12 cellular contexts compared by ENCODE assay signal in genomic region chr5:55599148-55600050, GRCh38.
DNase-seq lines count a peak whose midpoint lies in the region; ATAC-seq and TF ChIP-seq lines count a peak whose summit lies in the region.
"Had no signal": no experiment of that assay in that cellular context is flagged by ENCODE, and none has a peak within 500 bp of the region (broad histone marks: within the 10 kb centered on the region; RNA-seq: fewer than 3 reads in every experiment).

No MANE protein-coding gene starts in this region.

- no peaks in the 10 kb centered on the region for H3K27me3 Mint-ChIP-seq in naive thymus-derived CD4-positive, alpha-beta T cell
- H3K27me3 Mint-ChIP-seq in Calu3 (ENCODE audit: unreplicated experiment): no peaks in the 10 kb centered on the region
- peaks cover 2% of the 10 kb centered on the region for H3K27me3 Mint-ChIP-seq in GM23338 (ENCODE audit: insufficient read depth, low read depth, poor library complexity)

- H3K27me3 ChIP-seq in left ventricle myocardium inferior (ENCODE audit: low read depth) (no peaks in the 10 kb centered on the region), duodenal mucosa (ENCODE audit: control insufficient read depth in 1 of 2, insufficient read depth in 2 of 2, low read length in 2 of 2) (no peaks in the 10 kb centered on the region), GM23338 (ENCODE audit: insufficient read depth) (no peaks in the 10 kb centered on the region)
- H3K27me3 ChIP-seq in naive thymus-derived CD4-positive, alpha-beta T cell (ENCODE audit: control insufficient read depth in 2 of 2, insufficient read depth in 2 of 2, low read length in 2 of 2): no peaks in the 10 kb centered on the region

- H3K79me2 ChIP-seq in GM23338 (replicated peaks; ENCODE audit: insufficient read depth): no peaks in the 10 kb centered on the region

- ATAC-seq in left cardiac atrium (no peak), GM23338 (no peak), HG02642 (IDR thresholded peaks at IDR 0.05; ENCODE audit: poor library complexity, unreplicated experiment) (no peak)
- ATAC-seq in naive thymus-derived CD4-positive, alpha-beta T cell: no peak

- H3K4me2 ChIP-seq in GM23338: no peak overlapping the region

- intact Hi-C loops in left ventricle myocardium inferior (cut with micrococcal nuclease): loop anchor here (10.0 kb wide), 1 partner anchor 75 kb away; no protein-coding TSS in a partner anchor
- intact Hi-C loops in left cardiac atrium (cut with DNase I): loop anchor here in 1 of 2 donors (5.0 to 10.0 kb wide), 2 partner anchors 67 to 85 kb away; partner anchors contain the start of gene PLPP1
- intact Hi-C loops in naive thymus-derived CD4-positive, alpha-beta T cell (cut with micrococcal nuclease): loop anchor here (1.0 to 5.0 kb wide), 3 partner anchors 9 to 292 kb away; partner anchors contain the start of genes PLPP1 (in 2 of the 2), DHX29 (in 1 of the 2) and MTREX (in 1 of the 2)
- intact Hi-C loops in Calu3 (cut with micrococcal nuclease; ENCODE audit: unreplicated experiment): no loop called here

- H2AFZ ChIP-seq in GM23338: no peak overlapping the region

- 87% methylated on average over 8 of the region's 8 CpGs for WGBS in urinary bladder

- POLR2A ChIA-PET in naive thymus-derived CD4-positive, alpha-beta T cell (lab: Charles Lee): no interaction called here

- H3K4me1 ChIP-seq in left ventricle myocardium inferior (peaks cover 77% of the 10 kb centered on the region), duodenal mucosa (ENCODE audit: control insufficient read depth in 1 of 2, insufficient read depth in 2 of 2, low read length in 2 of 2) (peaks cover 22 to 30% of the 10 kb centered on the region in 2 donors), urinary bladder (ENCODE audit: insufficient read depth) (no peaks in the 10 kb centered on the region), GM23338 (ENCODE audit: insufficient read depth) (peaks cover 27% of the 10 kb centered on the region)
- peaks cover 0 to 21% of the 10 kb centered on the region in 2 donors for H3K4me1 ChIP-seq in naive thymus-derived CD4-positive, alpha-beta T cell (ENCODE audit: control insufficient read depth in 2 of 2, insufficient read depth in 2 of 2, low read length in 2 of 2)

- peaks cover 0 to 2% (median 0%) of the 10 kb centered on the region in 11 donors for H3K9me3 Mint-ChIP-seq in naive thymus-derived CD4-positive, alpha-beta T cell
- peaks cover 2% of the 10 kb centered on the region for H3K9me3 Mint-ChIP-seq in Calu3 (ENCODE audit: low read depth, unreplicated experiment)
- no peaks in the 10 kb centered on the region for H3K9me3 Mint-ChIP-seq in GM23338
- H3K9me3 Mint-ChIP-seq: central memory CD8-positive, alpha-beta T cell had no signal

- peaks cover 6% of the 10 kb centered on the region; the same call in 1 of the 2 replicates for H3K9me2 ChIP-seq in GM23338 (ENCODE audit: insufficient read depth)

- H3K36me3 ChIP-seq in left ventricle myocardium inferior (no peaks in the 10 kb centered on the region), duodenal mucosa (ENCODE audit: control insufficient read depth in 1 of 2, insufficient read depth in 2 of 2, low read length in 2 of 2) (no peaks in the 10 kb centered on the region), urinary bladder (ENCODE audit: insufficient read depth) (no peaks in the 10 kb centered on the region), GM23338 (ENCODE audit: insufficient read depth) (no peaks in the 10 kb centered on the region)
- H3K36me3 ChIP-seq in naive thymus-derived CD4-positive, alpha-beta T cell (ENCODE audit: control insufficient read depth in 2 of 3, insufficient read depth in 3 of 3, low read length in 3 of 3): no peaks in the 10 kb centered on the region

- H3K4me1 Mint-ChIP-seq in naive thymus-derived CD4-positive, alpha-beta T cell: peaks cover 8 to 47% (median 29%) of the 10 kb centered on the region in 7 donors
- H3K4me1 Mint-ChIP-seq in Calu3 (ENCODE audit: low read depth, unreplicated experiment) (peaks cover 58% of the 10 kb centered on the region), GM23338 (peaks cover 32% of the 10 kb centered on the region)

- peak overlapping the region in 6 of 10 donors; percentile 20 to 80 (median 62) for H3K4me3 Mint-ChIP-seq in naive thymus-derived CD4-positive, alpha-beta T cell
- H3K4me3 Mint-ChIP-seq in Calu3 (ENCODE audit: low read depth, unreplicated experiment) (no peak overlapping the region), GM23338 (no peak overlapping the region)
- H3K4me3 Mint-ChIP-seq: central memory CD8-positive, alpha-beta T cell had no signal

- TF ChIP-seq CTCF in left ventricle myocardium inferior (IDR thresholded peaks at IDR 0.05; ENCODE audit: borderline replicate concordance) (no peak), Calu3 (IDR thresholded peaks at IDR 0.05; ENCODE audit: unreplicated experiment) (no peak), GM23338 (conservative IDR thresholded peaks at IDR 0.05; ENCODE audit: low read depth in 2 of 2) (no peak)

- no peaks in the 10 kb centered on the region for H3F3A ChIP-seq in GM23338 (replicated peaks; ENCODE audit: low read depth)

- H4K20me1 ChIP-seq in GM23338 (replicated peaks; ENCODE audit: insufficient read depth): no peaks in the 10 kb centered on the region

- BruUV-seq in Calu3 (replicated peaks; lab: Mats Ljungman, UMichigan): no TSS peak

- no peaks in the 10 kb centered on the region for H3K9me3 ChIP-seq in left ventricle myocardium inferior (replicated peaks)
- no peaks in the 10 kb centered on the region for H3K9me3 ChIP-seq in duodenal mucosa (ENCODE audit: control insufficient read depth in 1 of 2, low read length in 2 of 2)
- no peaks in the 10 kb centered on the region for H3K9me3 ChIP-seq in naive thymus-derived CD4-positive, alpha-beta T cell (ENCODE audit: control insufficient read depth in 2 of 3, low read length in 3 of 3)

- H3K9ac ChIP-seq in duodenal mucosa (ENCODE audit: low read depth in 1 of 2, low read length in 2 of 2): no peak overlapping the region

- DNase-seq in left ventricle myocardium inferior: no peak
- no peak for DNase-seq in left cardiac atrium
- no peak for DNase-seq in naive thymus-derived CD4-positive, alpha-beta T cell
- DNase-seq in Calu3: no peak
- DNase-seq in GM23338 (ENCODE audit: low spot score): no peak
- DNase-seq: activated T-cell treated with anti-CD3 and anti-CD28 coated beads, Interleukin-2, amount 50 U/mL, for 1 hour; GF-D8; MV-4-11 had no signal

- peaks cover 0 to 7% (median 3%) of the 10 kb centered on the region in 5 donors for H3K36me3 Mint-ChIP-seq in naive thymus-derived CD4-positive, alpha-beta T cell
- H3K36me3 Mint-ChIP-seq in Calu3 (ENCODE audit: insufficient read depth, unreplicated experiment) (no peaks in the 10 kb centered on the region), GM23338 (ENCODE audit: low read depth) (no peaks in the 10 kb centered on the region)

- H3K4me3 ChIP-seq in left ventricle myocardium inferior (peak overlapping the region; percentile 59), duodenal mucosa (ENCODE audit: low read depth in 1 of 2, low read length in 2 of 2) (no peak overlapping the region), urinary bladder (ENCODE audit: low read depth, low read length) (no peak overlapping the region), GM23338 (no peak overlapping the region)
- H3K4me3 ChIP-seq in naive thymus-derived CD4-positive, alpha-beta T cell (ENCODE audit: low read length): no peak overlapping the region

- H3K27ac Mint-ChIP-seq in naive thymus-derived CD4-positive, alpha-beta T cell: peak overlapping the region in 6 of 9 donors; percentile 58 to 81 (median 73)
- H3K27ac Mint-ChIP-seq in Calu3 (ENCODE audit: unreplicated experiment): no peak overlapping the region
- no peak overlapping the region for H3K27ac Mint-ChIP-seq in GM23338

- peak overlapping the region; percentile 97 for H3K27ac ChIP-seq in left ventricle myocardium inferior (replicated peaks)
- peak overlapping the region; percentile 12 for H3K27ac ChIP-seq in duodenal mucosa (ENCODE audit: low read depth, low read length)
- no peak overlapping the region for H3K27ac ChIP-seq in naive thymus-derived CD4-positive, alpha-beta T cell (ENCODE audit: low read depth, low read length)
- peak overlapping the region; percentile 49 for H3K27ac ChIP-seq in urinary bladder (ENCODE audit: low read depth)
- no peak overlapping the region for H3K27ac ChIP-seq in GM23338 (ENCODE audit: low read depth)

- CTCF ChIA-PET in naive thymus-derived CD4-positive, alpha-beta T cell (lab: Charles Lee): interaction anchor here (0.6 kb wide), 1 partner anchor 113 kb away, joined by 3 read pairs; no protein-coding TSS in a partner anchor
- CTCF ChIA-PET in Calu3 (lab: Charles Lee): no interaction called here

TF ChIP-seq in GM23338, 12 proteins besides CTCF, POLR2A, EP300 and RAD21 (continues in another document):
- TF ChIP-seq ZNF331 (CRISPR knock-in tag; IDR thresholded peaks at IDR 0.05; ENCODE audit: low read depth) (no peak), CREB1 (CRISPR knock-in tag; IDR thresholded peaks at IDR 0.05; ENCODE audit: low read depth) (no peak), JUNB (IDR thresholded peaks at IDR 0.05; ENCODE audit: unreplicated experiment) (no peak), ZNF114 (CRISPR knock-in tag; IDR thresholded peaks at IDR 0.05) (no peak), POLR2AphosphoS5 (IDR thresholded peaks at IDR 0.05; ENCODE audit: low read depth) (no peak), ETS1 (IDR thresholded peaks at IDR 0.05) (no peak), NANOG (IDR thresholded peaks at IDR 0.05; ENCODE audit: borderline replicate concordance) (no peak)

Comparison
In these comparisons a context has a peak if more than half of its experiments do, and no peak if none do; other contexts are left out.
1. H3K27ac ChIP-seq: peak in left ventricle myocardium inferior (single experiment), duodenal mucosa (single experiment) and urinary bladder (single experiment); none in naive thymus-derived CD4-positive, alpha-beta T cell (single experiment) and GM23338 (single experiment).
2. H3K27ac Mint-ChIP-seq: peak in naive thymus-derived CD4-positive, alpha-beta T cell (6 of 9); none in Calu3 (single experiment) and GM23338 (single experiment).
3. H3K4me3 Mint-ChIP-seq: peak in naive thymus-derived CD4-positive, alpha-beta T cell (6 of 10); none in Calu3 (single experiment) and GM23338 (single experiment).